ENCODE assay signal across 1 cellular context in the genomic region with DNA sequence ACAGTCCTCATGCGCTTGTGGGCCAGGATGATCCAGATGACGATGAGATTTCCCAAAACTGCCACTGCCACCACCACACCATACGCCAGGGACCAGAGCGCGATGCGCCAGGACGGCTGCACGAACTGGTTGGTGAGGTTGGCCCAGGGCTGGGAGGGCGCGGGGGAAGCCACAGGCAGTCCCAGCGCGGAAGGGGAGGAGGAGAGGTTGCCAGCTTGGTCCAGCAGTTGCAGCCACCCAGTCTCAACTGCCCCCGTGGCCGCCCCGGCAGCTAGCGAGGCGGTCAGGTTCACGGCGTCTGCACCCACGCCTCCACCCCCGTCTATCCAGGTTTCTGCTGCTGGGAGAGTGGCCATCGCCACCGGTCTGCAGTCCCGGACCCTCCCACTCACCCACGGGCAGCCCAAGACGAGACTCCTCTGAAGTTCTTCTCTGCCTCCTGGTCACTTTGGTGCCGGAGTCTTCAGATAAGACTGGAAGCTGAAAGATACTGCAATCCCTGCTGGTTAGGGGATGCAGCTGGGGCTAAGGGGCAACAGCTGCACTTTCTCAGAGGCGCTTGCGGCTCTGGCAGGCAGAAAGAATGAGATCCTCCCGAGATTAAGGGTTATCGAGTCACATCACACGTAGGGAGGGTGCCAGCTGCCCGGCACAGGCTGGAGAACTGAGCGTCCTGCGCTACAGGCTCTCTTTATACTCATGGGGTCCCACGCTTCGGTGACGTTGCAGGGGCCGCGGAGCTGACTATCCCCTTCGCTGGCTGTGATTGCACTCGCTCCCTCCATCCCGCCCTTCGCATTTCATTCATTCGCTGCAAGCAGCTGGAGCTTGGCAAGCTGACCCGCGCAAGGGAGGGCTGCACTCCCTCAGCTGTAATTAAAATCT.
TF ChIP-seq lines count a peak whose summit lies in the region.

A gene with protein sequence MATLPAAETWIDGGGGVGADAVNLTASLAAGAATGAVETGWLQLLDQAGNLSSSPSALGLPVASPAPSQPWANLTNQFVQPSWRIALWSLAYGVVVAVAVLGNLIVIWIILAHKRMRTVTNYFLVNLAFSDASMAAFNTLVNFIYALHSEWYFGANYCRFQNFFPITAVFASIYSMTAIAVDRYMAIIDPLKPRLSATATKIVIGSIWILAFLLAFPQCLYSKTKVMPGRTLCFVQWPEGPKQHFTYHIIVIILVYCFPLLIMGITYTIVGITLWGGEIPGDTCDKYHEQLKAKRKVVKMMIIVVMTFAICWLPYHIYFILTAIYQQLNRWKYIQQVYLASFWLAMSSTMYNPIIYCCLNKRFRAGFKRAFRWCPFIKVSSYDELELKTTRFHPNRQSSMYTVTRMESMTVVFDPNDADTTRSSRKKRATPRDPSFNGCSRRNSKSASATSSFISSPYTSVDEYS (minus strand): TSS at position 666 of the 885 bp plus-strand sequence. CDS start 310 bp downstream, at position 356.

TF ChIP-seq in HepG2, 621 proteins besides CTCF, POLR2A, EP300 and RAD21 (continued from another document):
- TF ChIP-seq, protein P1, sequence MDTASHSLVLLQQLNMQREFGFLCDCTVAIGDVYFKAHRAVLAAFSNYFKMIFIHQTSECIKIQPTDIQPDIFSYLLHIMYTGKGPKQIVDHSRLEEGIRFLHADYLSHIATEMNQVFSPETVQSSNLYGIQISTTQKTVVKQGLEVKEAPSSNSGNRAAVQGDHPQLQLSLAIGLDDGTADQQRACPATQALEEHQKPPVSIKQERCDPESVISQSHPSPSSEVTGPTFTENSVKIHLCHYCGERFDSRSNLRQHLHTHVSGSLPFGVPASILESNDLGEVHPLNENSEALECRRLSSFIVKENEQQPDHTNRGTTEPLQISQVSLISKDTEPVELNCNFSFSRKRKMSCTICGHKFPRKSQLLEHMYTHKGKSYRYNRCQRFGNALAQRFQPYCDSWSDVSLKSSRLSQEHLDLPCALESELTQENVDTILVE (CRISPR knock-in tag; IDR thresholded peaks at IDR 0.05): no peak
- TF ChIP-seq, protein P2, sequence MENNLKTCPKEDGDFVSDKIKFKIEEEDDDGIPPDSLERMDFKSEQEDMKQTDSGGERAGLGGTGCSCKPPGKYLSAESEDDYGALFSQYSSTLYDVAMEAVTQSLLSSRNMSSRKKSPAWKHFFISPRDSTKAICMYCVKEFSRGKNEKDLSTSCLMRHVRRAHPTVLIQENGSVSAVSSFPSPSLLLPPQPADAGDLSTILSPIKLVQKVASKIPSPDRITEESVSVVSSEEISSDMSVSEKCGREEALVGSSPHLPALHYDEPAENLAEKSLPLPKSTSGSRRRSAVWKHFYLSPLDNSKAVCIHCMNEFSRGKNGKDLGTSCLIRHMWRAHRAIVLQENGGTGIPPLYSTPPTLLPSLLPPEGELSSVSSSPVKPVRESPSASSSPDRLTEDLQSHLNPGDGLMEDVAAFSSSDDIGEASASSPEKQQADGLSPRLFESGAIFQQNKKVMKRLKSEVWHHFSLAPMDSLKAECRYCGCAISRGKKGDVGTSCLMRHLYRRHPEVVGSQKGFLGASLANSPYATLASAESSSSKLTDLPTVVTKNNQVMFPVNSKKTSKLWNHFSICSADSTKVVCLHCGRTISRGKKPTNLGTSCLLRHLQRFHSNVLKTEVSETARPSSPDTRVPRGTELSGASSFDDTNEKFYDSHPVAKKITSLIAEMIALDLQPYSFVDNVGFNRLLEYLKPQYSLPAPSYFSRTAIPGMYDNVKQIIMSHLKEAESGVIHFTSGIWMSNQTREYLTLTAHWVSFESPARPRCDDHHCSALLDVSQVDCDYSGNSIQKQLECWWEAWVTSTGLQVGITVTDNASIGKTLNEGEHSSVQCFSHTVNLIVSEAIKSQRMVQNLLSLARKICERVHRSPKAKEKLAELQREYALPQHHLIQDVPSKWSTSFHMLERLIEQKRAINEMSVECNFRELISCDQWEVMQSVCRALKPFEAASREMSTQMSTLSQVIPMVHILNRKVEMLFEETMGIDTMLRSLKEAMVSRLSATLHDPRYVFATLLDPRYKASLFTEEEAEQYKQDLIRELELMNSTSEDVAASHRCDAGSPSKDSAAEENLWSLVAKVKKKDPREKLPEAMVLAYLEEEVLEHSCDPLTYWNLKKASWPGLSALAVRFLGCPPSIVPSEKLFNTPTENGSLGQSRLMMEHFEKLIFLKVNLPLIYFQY (CRISPR knock-in tag; IDR thresholded peaks at IDR 0.05; ENCODE audit: borderline replicate concordance): no peak
- TF ChIP-seq, protein P3, sequence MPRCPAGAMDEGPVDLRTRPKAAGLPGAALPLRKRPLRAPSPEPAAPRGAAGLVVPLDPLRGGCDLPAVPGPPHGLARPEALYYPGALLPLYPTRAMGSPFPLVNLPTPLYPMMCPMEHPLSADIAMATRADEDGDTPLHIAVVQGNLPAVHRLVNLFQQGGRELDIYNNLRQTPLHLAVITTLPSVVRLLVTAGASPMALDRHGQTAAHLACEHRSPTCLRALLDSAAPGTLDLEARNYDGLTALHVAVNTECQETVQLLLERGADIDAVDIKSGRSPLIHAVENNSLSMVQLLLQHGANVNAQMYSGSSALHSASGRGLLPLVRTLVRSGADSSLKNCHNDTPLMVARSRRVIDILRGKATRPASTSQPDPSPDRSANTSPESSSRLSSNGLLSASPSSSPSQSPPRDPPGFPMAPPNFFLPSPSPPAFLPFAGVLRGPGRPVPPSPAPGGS (CRISPR knock-in tag; IDR thresholded peaks at IDR 0.05): no peak
